ENCODE assay signal across 10 cellular contexts in genomic region chr1:235077163-235077540, GRCh38. TPM values are rescaled to one million over a fixed set of nuclear protein-coding genes. Genes with fewer than 3 reads are reported as not detected.
A peak's percentile ranks its signal among the peaks of the same experiment; 100 is the strongest.
DNase-seq lines count a peak whose midpoint lies in the region; ATAC-seq, FAIRE-seq and TF ChIP-seq lines count a peak whose summit lies in the region.
"Had no signal": no experiment of that assay in that cellular context is flagged by ENCODE, and none has a peak within 500 bp of the region (broad histone marks: within the 10 kb centered on the region; RNA-seq: fewer than 3 reads in every experiment).

No MANE protein-coding gene starts in this region.

- H3K4me2 ChIP-seq in A549 (no peak overlapping the region), K562 (ENCODE audit: insufficient read depth, low read length) (no peak overlapping the region)

- no peak overlapping the region for H3K9ac ChIP-seq in K562 (ENCODE audit: insufficient read depth in 1 of 2, low read depth in 2 of 2, low read length in 2 of 2)

- H3K4me3 ChIP-seq in A549 (no peak overlapping the region), HEK293 (ENCODE audit: low read depth, low read length) (no peak overlapping the region), K562 (no peak overlapping the region), pancreas (no peak overlapping the region)

- H3K9me1 ChIP-seq in K562 (ENCODE audit: control insufficient read depth, insufficient read depth, low read length), result peaks cover 3% of the 10 kb centered on the region

- in situ Hi-C loops in K562 (cut with MboI), result no loop called here

- H3K9me3 ChIP-seq in A549, result no peaks in the 10 kb centered on the region
- no peaks in the 10 kb centered on the region for H3K9me3 ChIP-seq in HEK293 (ENCODE audit: control insufficient read depth, insufficient read depth, low read depth, low read length)
- peaks cover 6% of the 10 kb centered on the region for H3K9me3 ChIP-seq in K562 (replicated peaks; ENCODE audit: control insufficient read depth, insufficient read depth, low read depth, low read length)
- H3K9me3 ChIP-seq in pancreas, result no peaks in the 10 kb centered on the region

- TF ChIP-seq RAD21 in A549 (conservative IDR thresholded peaks at IDR 0.05 in 1 of 2, IDR thresholded peaks at IDR 0.05 in 1 of 2) (no peak), K562 (CRISPR knock-in tag; conservative IDR thresholded peaks at IDR 0.05 in 1 of 2, IDR thresholded peaks at IDR 0.05 in 1 of 2) (no peak)

- no peak overlapping the region for H2AFZ ChIP-seq in K562 (ENCODE audit: low read depth, low read length)

- no peak for TF ChIP-seq EP300 in A549 (IDR thresholded peaks at IDR 0.05)
- no peak for TF ChIP-seq EP300 in K562 (IDR thresholded peaks at IDR 0.05; ENCODE audit: low read length)

- H3K36me3 ChIP-seq in HEK293 (ENCODE audit: control insufficient read depth in 2 of 2, insufficient read depth in 1 of 2, low read length in 2 of 2) (no peaks in the 10 kb centered on the region), K562 (ENCODE audit: control insufficient read depth, insufficient read depth, low read length) (no peaks in the 10 kb centered on the region; the same call in 2 of the 3 replicates), pancreas (no peaks in the 10 kb centered on the region)

- no peak overlapping the region for H3K4me3 Mint-ChIP-seq in WTC11
- H3K4me3 Mint-ChIP-seq: memory B cell had no signal

- DNase-seq in A549 (ENCODE audit: low read depth in 1 of 2, low spot score in 1 of 2), result no peak
- DNase-seq in K562 (ENCODE audit: extremely low read depth in 1 of 4, low spot score in 3 of 4), result no peak
- no peak for DNase-seq in pancreas
- no peak for DNase-seq in WTC11 (ENCODE audit: low spot score)
- no peak for DNase-seq in GM19238 (ENCODE audit: insufficient read length, low spot score)
- DNase-seq in GDM1 (lab: John Stamatoyannopoulos, UW), result no peak
- DNase-seq: NCI-H2171 treated with DMSO at 0.1 percent for 48 hours had no signal

- H3K4me1 ChIP-seq in A549 (peaks cover 78% of the 10 kb centered on the region), HEK293 (ENCODE audit: control insufficient read depth, insufficient read depth, low read length) (peaks cover 12% of the 10 kb centered on the region), K562 (replicated peaks in 1 of 2; ENCODE audit: control insufficient read depth in 2 of 2, insufficient read depth in 2 of 2, low read length in 2 of 2) (peaks cover 21% of the 10 kb centered on the region in 2 experiments), pancreas (peaks cover 37 to 64% (median 64%) of the 10 kb centered on the region in 3 donors)

- FAIRE-seq in A549 (lab: Jason Lieb, UNC) (no peak), K562 (lab: Jason Lieb, UNC) (no peak), pancreas (lab: Jason Lieb, UNC) (no peak)

- H3K27ac ChIP-seq in A549 (peak overlapping the region; percentile 97 to 98), HEK293 (ENCODE audit: extremely low read depth, low read depth, low read length) (no peak overlapping the region), K562 (ENCODE audit: extremely low read depth, low read depth, low read length) (no peak overlapping the region), pancreas (peak overlapping the region; percentile 26 to 95 (median 64))

- no peak for TF ChIP-seq POLR2A in A549 (IDR thresholded peaks at IDR 0.05; ENCODE audit: low read length)
- no peak for TF ChIP-seq POLR2A in K562 (conservative IDR thresholded peaks at IDR 0.05)

- no TSS peak for BruUV-seq in K562 (replicated peaks; lab: Mats Ljungman, UMichigan)

- no peaks in the 10 kb centered on the region for H3K27me3 Mint-ChIP-seq in WTC11 (ENCODE audit: low read depth)
- H3K27me3 Mint-ChIP-seq: memory B cell had no signal

- TF ChIP-seq CTCF in A549 (IDR thresholded peaks at IDR 0.05) (no peak), HEK293 (tag by site-specific recombination; IDR thresholded peaks at IDR 0.05) (no peak), K562 (IDR thresholded peaks at IDR 0.05 in 2 of 3, conservative IDR thresholded peaks at IDR 0.05 in 1 of 3; ENCODE audit: insufficient read depth in 2 of 3, low read depth in 1 of 3, low read length in 3 of 3) (no peak), pancreas (IDR thresholded peaks at IDR 0.05) (no peak), WTC11 (IDR thresholded peaks at IDR 0.05) (no peak)

- 83% methylated on average over 1 of the region's 1 CpG for WGBS in A549 (ENCODE audit: missing lambda C conversion rate)
- 47% methylated on average over 1 of the region's 1 CpG for WGBS in K562 (ENCODE audit: insufficient coverage, low coverage, missing lambda C conversion rate)
- 94 to 95% methylated on average over 1 of the region's 1 CpG for WGBS in pancreas, 2 donors

- H3K27me3 ChIP-seq in K562 (ENCODE audit: control insufficient read depth in 2 of 2, insufficient read depth in 2 of 2, low read length in 2 of 2), result no peaks in the 10 kb centered on the region
- H3K27me3 ChIP-seq in pancreas, result no peaks in the 10 kb centered on the region

- intact Hi-C loops in K562 (cut with micrococcal nuclease) (no loop called here), pancreas (cut with DNase I) (loop anchor here in 2 of 3 donors (5.0 to 10.0 kb wide), 2 partner anchors 115 to 472 kb away; no protein-coding TSS in a partner anchor)

- no peaks in the 10 kb centered on the region for H3K9me3 Mint-ChIP-seq in WTC11

- no peaks in the 10 kb centered on the region for H3K36me3 Mint-ChIP-seq in WTC11
- H3K36me3 Mint-ChIP-seq: memory B cell had no signal

- H4K20me1 ChIP-seq in K562 (replicated peaks; ENCODE audit: control insufficient read depth, insufficient read depth, low read length), result no peaks in the 10 kb centered on the region

- no peaks in the 10 kb centered on the region for H3K79me2 ChIP-seq in K562 (ENCODE audit: control insufficient read depth, insufficient read depth, low read length)

- no peak for ATAC-seq in A549
- ATAC-seq in K562, result no peak
- no peak for ATAC-seq in pancreas
- no peak for ATAC-seq in WTC11
- no peak for ATAC-seq in esophagus mucosa

- POLR2A ChIA-PET in A549 (lab: Yijun Ruan, JAX), result interaction anchor here (1.0 kb wide), 1 partner anchor 466 kb away, joined by 3 read pairs; no protein-coding TSS in a partner anchor
- POLR2A ChIA-PET in HEK293 (lab: Yijun Ruan, JAX), result no interaction called here
- POLR2A ChIA-PET in K562 (lab: Yijun Ruan, JAX), result no interaction called here
- POLR2A ChIA-PET in WTC11 (lab: Charles Lee), result no interaction called here

- H3K27ac Mint-ChIP-seq in WTC11, result no peak overlapping the region

- CTCF ChIA-PET in A549 (lab: Yijun Ruan, JAX) (interaction anchor here (1.1 kb wide), 1 partner anchor 26 kb away, joined by 3 read pairs; no protein-coding TSS in a partner anchor), HEK293 (lab: Yijun Ruan, JAX) (no interaction called here), K562 (lab: Yijun Ruan, JAX; ENCODE audit: low intra/inter-chr PET ratio) (no interaction called here), WTC11 (lab: Charles Lee) (interaction anchor here (0.7 kb wide), 1 partner anchor 13 kb away, joined by 3 read pairs; no protein-coding TSS in a partner anchor)

- peaks cover 12% of the 10 kb centered on the region for H3K4me1 Mint-ChIP-seq in WTC11

TF ChIP-seq in A549, 52 proteins besides CTCF, POLR2A, EP300 and RAD21 (continues in another document):
- no peak for TF ChIP-seq RCOR1 (IDR thresholded peaks at IDR 0.05; ENCODE audit: low read depth, low read length)
- TF ChIP-seq HDAC2 (IDR thresholded peaks at IDR 0.05), result no peak
- no peak for TF ChIP-seq ZSCAN20 (CRISPR knock-in tag; IDR thresholded peaks at IDR 0.05)
- no peak for TF ChIP-seq HOXA7 (CRISPR knock-in tag; IDR thresholded peaks at IDR 0.05)

TF ChIP-seq in K562, 482 proteins besides CTCF, POLR2A, EP300 and RAD21 (continues in another document):
- TF ChIP-seq ZNF316 (IDR thresholded peaks at IDR 0.05), result peak; percentile 61
- TF ChIP-seq SPI1 (IDR thresholded peaks at IDR 0.05; ENCODE audit: borderline replicate concordance, low read depth, low read length), result no peak
- TF ChIP-seq ZFP36 (IDR thresholded peaks at IDR 0.05; ENCODE audit: low read depth, low read length, partially characterized antibody), result no peak
- TF ChIP-seq STAT5A (IDR thresholded peaks at IDR 0.05; ENCODE audit: borderline replicate concordance, low read length), result no peak
- TF ChIP-seq BCOR (IDR thresholded peaks at IDR 0.05), result no peak

TF ChIP-seq in WTC11, 78 proteins besides CTCF, POLR2A, EP300 and RAD21 (continues in another document):
- TF ChIP-seq ATF3 (CRISPR knock-in tag; conservative IDR thresholded peaks at IDR 0.05), result no peak
- TF ChIP-seq FOXJ3 (CRISPR knock-in tag; IDR thresholded peaks at IDR 0.05; ENCODE audit: borderline replicate concordance), result no peak

RNA-seq across cellular contexts. Expression of gene TOMM20, which starts 51.5 kb away (rescaled TPM):
- polyA plus RNA-seq in A549 (2011; rRNA removed) (118 and 122 TPM in 2 replicates), A549 (2017; fragmentation: RNase III; extraction: RNeasy Plus Mini Kit Qiagen cat#74134 plus additional on column Dnase treatment) (106 to 113 TPM (median 112 TPM) in 3 replicates), K562 (2011; rRNA removed) (334 and 469 TPM in 2 replicates), K562 (2014; fragmentation: Illumina TruSeq; extraction: Trizol) (231 and 254 TPM in 2 replicates), K562 (2014; fragmentation: Nextera tagmentation; extraction: Ambion mirVana) (100 to 1,000 TPM in 1 of 2 experiments, 10 to 100 TPM in 1; 70.6 to 102 TPM), K562 (2014; rRNA removed) (159 and 165 TPM in 2 replicates), pancreas (10 to 100 TPM; 37.7 to 52.9 TPM)
- polyA plus RNA-seq in A549 (2012; cell fraction: cytosol; rRNA removed), result 51.7 and 54.5 TPM in 2 replicates
- polyA plus RNA-seq in A549 (2012; cell fraction: nucleus; rRNA removed), result 15.8 and 18.1 TPM in 2 replicates
- polyA minus RNA-seq in A549 (2011; rRNA and poly(A)+ RNA removed), result 27.0 and 34.3 TPM in 2 replicates
- total RNA-seq in K562 (2011; cell fraction: chromatin; rRNA removed; ENCODE audit: low replicate concordance), result 63.5 and 133 TPM in 2 replicates
- 96.9 and 106 TPM in 2 replicates for total RNA-seq in K562 (2011; cell fraction: nucleolus; rRNA removed)
- 165 and 259 TPM in 2 replicates for total RNA-seq in K562 (2011; cell fraction: nucleoplasm; rRNA removed)
- total RNA-seq in K562 (2014; rRNA removed) (136 and 154 TPM in 2 replicates), K562 (2014; rRNA removed; fragmentation: Illumina TruSeq; extraction: Trizol) (165 and 211 TPM in 2 replicates), K562 (2015; rRNA removed; fragmentation: Illumina TruSeq; extraction: Trizol) (124 and 131 TPM in 2 replicates), K562 (2021) (222 and 252 TPM in 2 replicates), pancreas (100 to 1,000 TPM in 2 of 6 donors, 10 to 100 TPM in 4; 53.8 to 106 (median 91.9) TPM), WTC11 (2021) (180 to 184 TPM (median 182 TPM) in 3 replicates), esophagus mucosa (102 TPM)
- polyA plus RNA-seq in K562 (2011; cell fraction: cytosol; rRNA removed), result 47.6 and 124 TPM in 2 replicates
- polyA plus RNA-seq in K562 (2011; cell fraction: nucleus; rRNA removed), result 46.1 and 107 TPM in 2 replicates
- polyA plus RNA-seq in K562 (2012), result 197 and 293 TPM in 2 replicates
- 154 and 231 TPM in 2 replicates for polyA minus RNA-seq in K562 (2011; rRNA and poly(A)+ RNA removed)
- polyA minus RNA-seq in K562 (2011; cell fraction: cytosol; rRNA and poly(A)+ RNA removed), result 110 and 119 TPM in 2 replicates
- 35.9 and 64.5 TPM in 2 replicates for polyA minus RNA-seq in K562 (2011; cell fraction: nucleus; rRNA and poly(A)+ RNA removed)

Comparison
In these comparisons a context has a peak if more than half of its experiments do, and no peak if none do; other contexts are left out.
1. H3K27ac ChIP-seq: peak in A549 (2 of 2) and pancreas (4 of 4); none in HEK293 (single experiment) and K562 (single experiment).
2. CTCF ChIA-PET loops: an anchor here in A549 (1.1 kb wide) and WTC11 (0.7 kb wide); none called in HEK293 and K562.